In the genomic region with DNA sequence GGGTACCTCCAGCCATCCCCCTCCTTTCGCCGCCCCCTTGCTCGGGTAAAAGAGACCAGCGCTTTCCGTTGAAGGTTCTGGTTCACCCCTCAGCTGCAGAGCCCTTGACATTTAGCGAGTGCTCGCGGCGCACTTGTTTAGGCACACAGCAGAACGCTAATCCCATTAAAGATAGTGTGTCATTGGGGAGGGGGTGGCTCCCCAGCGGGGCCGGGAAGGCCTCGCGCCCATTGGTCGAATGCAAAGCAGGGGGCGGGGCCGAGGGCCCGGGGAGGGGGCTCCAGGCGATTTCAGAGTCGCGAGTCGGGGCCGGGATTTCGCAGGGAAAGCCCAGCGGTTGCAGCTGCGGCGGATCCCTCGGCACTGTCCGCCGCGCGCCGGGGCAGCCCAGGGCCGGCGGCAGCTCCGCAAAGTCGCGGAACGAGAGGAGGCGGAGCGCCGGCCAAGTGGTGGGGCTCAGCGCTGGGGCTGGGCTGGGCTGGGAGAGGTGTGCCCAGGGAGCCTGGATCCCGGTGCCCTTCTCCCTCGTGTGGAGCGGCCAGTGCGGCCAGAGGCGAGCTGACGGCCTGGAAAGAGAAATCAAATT, we compare ENCODE assay signal across 9 cellular contexts.
DNase-seq lines count a peak whose midpoint lies in the region; ATAC-seq and TF ChIP-seq lines count a peak whose summit lies in the region.
"Had no signal": no experiment of that assay in that cellular context is flagged by ENCODE, and none has a peak within 500 bp of the region (broad histone marks: within the 10 kb centered on the region; RNA-seq: fewer than 3 reads in every experiment).

No MANE protein-coding gene starts in this region.

- POLR2A ChIA-PET in PC-9 (lab: Charles Lee; ENCODE audit: unreplicated experiment) = no interaction called here

- intact Hi-C loops in PC-9 (cut with micrococcal nuclease; ENCODE audit: unreplicated experiment) (loop anchor here (2.0 to 5.0 kb wide), 3 partner anchors 37 to 75 kb away; no protein-coding TSS in a partner anchor), aorta (cut with DNase I) (loop anchor here (5.0 kb wide), 5 partner anchors 48 to 128 kb away; partner anchors contain the start of gene TSPAN9 (in 1 of the 2))
- intact Hi-C loops in activated T-helper 2 cell treated with anti-CD3 and anti-CD28 coated beads, Interferon-gamma antibody, Interleukin-2, Interleukin-4, amounts not matched to agents 10 μg/mL and 5 μg/mL and 100 μg/mL, durations not matched to agents 14 hours and 24 hours and 36 hours (cut with micrococcal nuclease) = loop anchor here (5.0 kb wide), 1 partner anchor 128 kb away; no protein-coding TSS in a partner anchor

- no peaks in the 10 kb centered on the region for H3K9me3 ChIP-seq in PC-9 (ENCODE audit: insufficient read depth, low read depth)
- H3K9me3 ChIP-seq in mucosa of rectum (ENCODE audit: control insufficient read depth in 2 of 2, low read length in 2 of 2) = no peaks in the 10 kb centered on the region
- no peaks in the 10 kb centered on the region for H3K9me3 ChIP-seq in aorta (ENCODE audit: control insufficient read depth, low read length)
- H3K9me3 ChIP-seq: neutrophil had no signal

- CTCF ChIA-PET in PC-9 (lab: Charles Lee) = interaction anchor here (0.7 kb wide), 1 partner anchor 1369 kb away, joined by 3 read pairs; no protein-coding TSS in a partner anchor

- H3K4me1 ChIP-seq in PC-9 (replicated peaks; ENCODE audit: insufficient read depth) (no peaks in the 10 kb centered on the region), mucosa of rectum (ENCODE audit: control insufficient read depth in 2 of 2, insufficient read depth in 2 of 2, low read length in 2 of 2) (peaks cover 2 to 12% of the 10 kb centered on the region in 2 donors), aorta (ENCODE audit: control insufficient read depth in 1 of 2, insufficient read depth in 2 of 2, low read length in 2 of 2) (no peaks in the 10 kb centered on the region)

- peaks cover 34% of the 10 kb centered on the region for H3K27me3 Mint-ChIP-seq in activated T-helper 2 cell treated with anti-CD3 and anti-CD28 coated beads, Interferon-gamma antibody, Interleukin-2, Interleukin-4, amounts not matched to agents 10 μg/mL and 5 μg/mL and 100 μg/mL, durations not matched to agents 14 hours and 24 hours and 36 hours (ENCODE audit: low read depth)

- no peaks in the 10 kb centered on the region for H3K9me2 ChIP-seq in PC-9 (ENCODE audit: insufficient read depth)

- 0 to 1% methylated on average over 38 to 49 of the region's 49 CpGs for WGBS in aorta, 2 donors

- DNase-seq in GM20000 (ENCODE audit: low spot score) (peak; percentile 49), PC-9 (peak in 1 of 2 experiments; percentile 69), epithelial cell of esophagus (ENCODE audit: low read depth) (peak; percentile 64), aorta (peak; percentile 70 to 86), SIG-M5 (lab: John Stamatoyannopoulos, UW) (no peak)
- DNase-seq in activated T-helper 2 cell treated with anti-CD3 and anti-CD28 coated beads, Interferon-gamma antibody, Interleukin-2, Interleukin-4, amounts not matched to agents 10 μg/mL and 5 μg/mL and 100 μg/mL, durations not matched to agents 14 hours and 24 hours and 36 hours (ENCODE audit: low spot score) = no peak
- DNase-seq in stimulated activated CD4-positive, alpha-beta T cell treated with anti-CD3 and anti-CD28 coated beads, Interleukin-2, amount 100 ng/mL, for 48 hours = no peak

- peak overlapping the region; percentile 51 for H3K4me2 ChIP-seq in PC-9

- no peak overlapping the region; the same call in 1 of the 2 replicates for H2AFZ ChIP-seq in PC-9

- H3F3A ChIP-seq in PC-9 (ENCODE audit: insufficient read depth, low read depth) = no peaks in the 10 kb centered on the region

- H3K36me3 Mint-ChIP-seq in activated T-helper 2 cell treated with anti-CD3 and anti-CD28 coated beads, Interferon-gamma antibody, Interleukin-2, Interleukin-4, amounts not matched to agents 10 μg/mL and 5 μg/mL and 100 μg/mL, durations not matched to agents 14 hours and 24 hours and 36 hours (ENCODE audit: low read depth) = no peaks in the 10 kb centered on the region

- H3K36me3 ChIP-seq in PC-9 (ENCODE audit: low read depth) (no peaks in the 10 kb centered on the region), mucosa of rectum (ENCODE audit: control insufficient read depth in 2 of 2, insufficient read depth in 2 of 2, low read length in 2 of 2) (no peaks in the 10 kb centered on the region), aorta (ENCODE audit: control insufficient read depth in 1 of 2, insufficient read depth in 2 of 2, low read length in 1 of 2) (no peaks in the 10 kb centered on the region)
- H3K36me3 ChIP-seq: neutrophil had no signal

- H4K20me1 ChIP-seq in PC-9 (ENCODE audit: insufficient read depth) = no peaks in the 10 kb centered on the region

- TF ChIP-seq CTCF in GM20000 (IDR thresholded peaks at IDR 0.05; ENCODE audit: extremely low read depth, missing control alignments) (no peak), PC-9 (conservative IDR thresholded peaks at IDR 0.05) (no peak), epithelial cell of esophagus (IDR thresholded peaks at IDR 0.05; ENCODE audit: insufficient read depth, low read depth, low read length, missing control alignments) (no peak)

- no peaks in the 10 kb centered on the region for H3K9me3 Mint-ChIP-seq in activated T-helper 2 cell treated with anti-CD3 and anti-CD28 coated beads, Interferon-gamma antibody, Interleukin-2, Interleukin-4, amounts not matched to agents 10 μg/mL and 5 μg/mL and 100 μg/mL, durations not matched to agents 14 hours and 24 hours and 36 hours

- peak overlapping the region; percentile 32; the same call in 1 of the 2 replicates for H3K4me3 ChIP-seq in PC-9
- peak overlapping the region; percentile 52 for H3K4me3 ChIP-seq in epithelial cell of esophagus (ENCODE audit: low read length)
- H3K4me3 ChIP-seq in mucosa of rectum (ENCODE audit: low read length in 2 of 2) = peak overlapping the region; percentile 33 to 43
- peak overlapping the region; percentile 49 to 63 for H3K4me3 ChIP-seq in aorta (ENCODE audit: low read length in 2 of 2)

- H3K27me3 ChIP-seq in PC-9 (ENCODE audit: insufficient read depth, low read depth) (peaks cover 23% of the 10 kb centered on the region; the same call in 1 of the 2 replicates), mucosa of rectum (ENCODE audit: control insufficient read depth in 2 of 2, insufficient read depth in 2 of 2, low read length in 2 of 2) (peaks cover 23 to 36% of the 10 kb centered on the region in 2 donors), aorta (ENCODE audit: control insufficient read depth in 1 of 2, insufficient read depth in 2 of 2, low read length in 1 of 2) (no peaks in the 10 kb centered on the region)

- H3K27ac ChIP-seq in PC-9 = no peak overlapping the region
- no peak overlapping the region for H3K27ac ChIP-seq in mucosa of rectum (ENCODE audit: low read depth in 2 of 2, low read length in 2 of 2)
- no peak overlapping the region for H3K27ac ChIP-seq in aorta (ENCODE audit: low read depth in 1 of 2, low read length in 2 of 2)
- H3K27ac ChIP-seq: neutrophil had no signal

- H3K79me2 ChIP-seq in PC-9 (ENCODE audit: low read depth) = no peaks in the 10 kb centered on the region

- no peak overlapping the region for H3K9ac ChIP-seq in mucosa of rectum (ENCODE audit: low read depth in 1 of 2, low read length in 2 of 2)

- no TSS peak for BruUV-seq in PC-9 (replicated peaks; lab: Mats Ljungman, UMichigan)

- no peak overlapping the region for H3K27ac Mint-ChIP-seq in activated T-helper 2 cell treated with anti-CD3 and anti-CD28 coated beads, Interferon-gamma antibody, Interleukin-2, Interleukin-4, amounts not matched to agents 10 μg/mL and 5 μg/mL and 100 μg/mL, durations not matched to agents 14 hours and 24 hours and 36 hours

- H3K4me3 Mint-ChIP-seq in activated T-helper 2 cell treated with anti-CD3 and anti-CD28 coated beads, Interferon-gamma antibody, Interleukin-2, Interleukin-4, amounts not matched to agents 10 μg/mL and 5 μg/mL and 100 μg/mL, durations not matched to agents 14 hours and 24 hours and 36 hours (ENCODE audit: low read depth) = no peak overlapping the region

- ATAC-seq in aorta (ENCODE audit: low FRiP score) = peak; percentile 78

- no peaks in the 10 kb centered on the region for H3K4me1 Mint-ChIP-seq in activated T-helper 2 cell treated with anti-CD3 and anti-CD28 coated beads, Interferon-gamma antibody, Interleukin-2, Interleukin-4, amounts not matched to agents 10 μg/mL and 5 μg/mL and 100 μg/mL, durations not matched to agents 14 hours and 24 hours and 36 hours (ENCODE audit: low read depth)

Comparison
In these comparisons a context has a peak if more than half of its experiments do, and no peak if none do; other contexts are left out.
1. DNase-seq: peak in GM20000 (single experiment), epithelial cell of esophagus (single experiment) and aorta (2 of 2); none in SIG-M5 (single experiment), activated T-helper 2 cell treated with anti-CD3 and anti-CD28 coated beads, Interferon-gamma antibody, Interleukin-2, Interleukin-4, amounts not matched to agents 10 μg/mL and 5 μg/mL and 100 μg/mL, durations not matched to agents 14 hours and 24 hours and 36 hours (single experiment) and stimulated activated CD4-positive, alpha-beta T cell treated with anti-CD3 and anti-CD28 coated beads, Interleukin-2, amount 100 ng/mL, for 48 hours (0 of 2).
2. Peak in every context shown above with its lines, with median percentiles within 50 percentile points of each other: H3K4me3 ChIP-seq.